11 cellular contexts compared by ENCODE assay signal in genomic region chrX:150324035-150324728, GRCh38. TPM values are rescaled to one million over a fixed set of nuclear protein-coding genes. Genes with fewer than 3 reads are reported as not detected.
DNase-seq lines count a peak whose midpoint lies in the region; ATAC-seq, FAIRE-seq and TF ChIP-seq lines count a peak whose summit lies in the region.
"Had no signal": no experiment of that assay in that cellular context is flagged by ENCODE, and none has a peak within 500 bp of the region (broad histone marks: within the 10 kb centered on the region; RNA-seq: fewer than 3 reads in every experiment).

No MANE protein-coding gene starts in this region.

- 48 to 70% (median 66%) methylated on average over 4 of the region's 4 CpGs for WGBS in heart left ventricle, 4 donors

- ATAC-seq in heart left ventricle (peak in 3 of 4 donors; percentile 20 to 69 (median 48)), SK-N-SH treated with all-trans-retinoic acid at 6 μM for 48 hours (peak; percentile 80), GM18873 (IDR thresholded peaks at IDR 0.05; ENCODE audit: low FRiP score, unreplicated experiment) (no peak)

- H3K4me3 ChIP-seq in heart left ventricle = no peak overlapping the region
- H3K4me3 ChIP-seq in left ventricle myocardium inferior = no peak overlapping the region
- no peak overlapping the region for H3K4me3 ChIP-seq in fibroblast of pulmonary artery (replicated peaks; ENCODE audit: low read depth, low read length)
- no peak overlapping the region for H3K4me3 ChIP-seq in coronary artery
- H3K4me3 ChIP-seq: dorsolateral prefrontal cortex had no signal

- H3K27ac ChIP-seq in heart left ventricle (no peak overlapping the region), left ventricle myocardium inferior (replicated peaks) (no peak overlapping the region), coronary artery (no peak overlapping the region)
- H3K27ac ChIP-seq: dorsolateral prefrontal cortex had no signal

- DNase-seq in heart left ventricle = no peak
- DNase-seq in left ventricle myocardium inferior = no peak
- DNase-seq in fibroblast of pulmonary artery (ENCODE audit: low read depth) = peak; percentile 90
- DNase-seq in urothelium cell line (ENCODE audit: low spot score) = peak; percentile 67
- DNase-seq in NCI-H2107 treated with DMSO at 0.1 percent for 48 hours (lab: John Stamatoyannopoulos, UW; ENCODE audit: unreplicated experiment) = no peak
- no peak for DNase-seq in coronary artery (ENCODE audit: low spot score)
- DNase-seq: activated CD4-positive, CD25-positive, alpha-beta regulatory T cell; dorsolateral prefrontal cortex; occipital lobe had no signal

- H3K9me3 ChIP-seq in heart left ventricle = no peaks in the 10 kb centered on the region
- no peaks in the 10 kb centered on the region for H3K9me3 ChIP-seq in left ventricle myocardium inferior (replicated peaks)

- FAIRE-seq in urothelium cell line (lab: Jason Lieb, UNC) = no peak

- intact Hi-C loops in heart left ventricle (cut with DNase I) = no loop called here
- intact Hi-C loops in left ventricle myocardium inferior (cut with micrococcal nuclease) = no loop called here

- TF ChIP-seq CTCF in heart left ventricle (IDR thresholded peaks at IDR 0.05) = no peak
- no peak for TF ChIP-seq CTCF in left ventricle myocardium inferior (IDR thresholded peaks at IDR 0.05; ENCODE audit: borderline replicate concordance)
- no peak for TF ChIP-seq CTCF in fibroblast of pulmonary artery (IDR thresholded peaks at IDR 0.05; ENCODE audit: low read length, missing control alignments)
- TF ChIP-seq CTCF in coronary artery (IDR thresholded peaks at IDR 0.05) = no peak

- H3K36me3 ChIP-seq in heart left ventricle (no peaks in the 10 kb centered on the region), left ventricle myocardium inferior (no peaks in the 10 kb centered on the region)

- no peak for TF ChIP-seq POLR2A in heart left ventricle (IDR thresholded peaks at IDR 0.05)

- peaks cover 0 to 8% (median 0%) of the 10 kb centered on the region in 9 donors for H3K27me3 ChIP-seq in heart left ventricle
- H3K27me3 ChIP-seq in left ventricle myocardium inferior (ENCODE audit: low read depth) = no peaks in the 10 kb centered on the region

- H3K4me1 ChIP-seq in heart left ventricle = peaks cover 0 to 5% (median 0%) of the 10 kb centered on the region in 12 donors
- H3K4me1 ChIP-seq in left ventricle myocardium inferior = no peaks in the 10 kb centered on the region

TF ChIP-seq in SK-N-SH treated with all-trans-retinoic acid at 6 μM for 48 hours, 23 proteins besides CTCF, POLR2A, EP300 and RAD21:
- TF ChIP-seq ARNTL (CRISPR knock-in tag; IDR thresholded peaks at IDR 0.05; ENCODE audit: borderline replicate concordance, low read depth) (no peak), CREB5 (CRISPR knock-in tag; IDR thresholded peaks at IDR 0.05; ENCODE audit: low read depth) (no peak), CSDC2 (CRISPR knock-in tag; IDR thresholded peaks at IDR 0.05) (no peak), BACH2 (CRISPR knock-in tag; IDR thresholded peaks at IDR 0.05; ENCODE audit: borderline replicate concordance) (no peak), CSRNP3 (CRISPR knock-in tag; IDR thresholded peaks at IDR 0.05) (no peak), ESRRG (CRISPR knock-in tag; IDR thresholded peaks at IDR 0.05) (no peak), ZNF70 (CRISPR knock-in tag; IDR thresholded peaks at IDR 0.05) (no peak), ZNF565 (CRISPR knock-in tag; conservative IDR thresholded peaks at IDR 0.05; ENCODE audit: low read depth) (no peak), ZFP30 (CRISPR knock-in tag; IDR thresholded peaks at IDR 0.05) (no peak), ISL1 (CRISPR knock-in tag; IDR thresholded peaks at IDR 0.05) (no peak), TCF4 (CRISPR knock-in tag; IDR thresholded peaks at IDR 0.05; ENCODE audit: borderline replicate concordance) (no peak), ZNF8 (CRISPR knock-in tag; IDR thresholded peaks at IDR 0.05) (no peak), TSHZ2 (CRISPR knock-in tag; IDR thresholded peaks at IDR 0.05) (no peak)
- TF ChIP-seq, protein P1, sequence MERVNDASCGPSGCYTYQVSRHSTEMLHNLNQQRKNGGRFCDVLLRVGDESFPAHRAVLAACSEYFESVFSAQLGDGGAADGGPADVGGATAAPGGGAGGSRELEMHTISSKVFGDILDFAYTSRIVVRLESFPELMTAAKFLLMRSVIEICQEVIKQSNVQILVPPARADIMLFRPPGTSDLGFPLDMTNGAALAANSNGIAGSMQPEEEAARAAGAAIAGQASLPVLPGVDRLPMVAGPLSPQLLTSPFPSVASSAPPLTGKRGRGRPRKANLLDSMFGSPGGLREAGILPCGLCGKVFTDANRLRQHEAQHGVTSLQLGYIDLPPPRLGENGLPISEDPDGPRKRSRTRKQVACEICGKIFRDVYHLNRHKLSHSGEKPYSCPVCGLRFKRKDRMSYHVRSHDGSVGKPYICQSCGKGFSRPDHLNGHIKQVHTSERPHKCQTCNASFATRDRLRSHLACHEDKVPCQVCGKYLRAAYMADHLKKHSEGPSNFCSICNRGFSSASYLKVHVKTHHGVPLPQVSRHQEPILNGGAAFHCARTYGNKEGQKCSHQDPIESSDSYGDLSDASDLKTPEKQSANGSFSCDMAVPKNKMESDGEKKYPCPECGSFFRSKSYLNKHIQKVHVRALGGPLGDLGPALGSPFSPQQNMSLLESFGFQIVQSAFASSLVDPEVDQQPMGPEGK (CRISPR knock-in tag; IDR thresholded peaks at IDR 0.05; ENCODE audit: borderline replicate concordance) = no peak
- TF ChIP-seq, protein P2, sequence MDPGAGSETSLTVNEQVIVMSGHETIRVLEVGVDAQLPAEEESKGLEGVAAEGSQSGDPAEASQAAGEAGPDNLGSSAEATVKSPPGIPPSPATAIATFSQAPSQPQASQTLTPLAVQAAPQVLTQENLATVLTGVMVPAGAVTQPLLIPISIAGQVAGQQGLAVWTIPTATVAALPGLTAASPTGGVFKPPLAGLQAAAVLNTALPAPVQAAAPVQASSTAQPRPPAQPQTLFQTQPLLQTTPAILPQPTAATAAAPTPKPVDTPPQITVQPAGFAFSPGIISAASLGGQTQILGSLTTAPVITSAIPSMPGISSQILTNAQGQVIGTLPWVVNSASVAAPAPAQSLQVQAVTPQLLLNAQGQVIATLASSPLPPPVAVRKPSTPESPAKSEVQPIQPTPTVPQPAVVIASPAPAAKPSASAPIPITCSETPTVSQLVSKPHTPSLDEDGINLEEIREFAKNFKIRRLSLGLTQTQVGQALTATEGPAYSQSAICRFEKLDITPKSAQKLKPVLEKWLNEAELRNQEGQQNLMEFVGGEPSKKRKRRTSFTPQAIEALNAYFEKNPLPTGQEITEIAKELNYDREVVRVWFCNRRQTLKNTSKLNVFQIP (CRISPR knock-in tag; IDR thresholded peaks at IDR 0.05; ENCODE audit: borderline replicate concordance, low read depth) = no peak

RNA-seq across cellular contexts. Expression of gene MAMLD1, which starts 38.9 kb away (rescaled TPM):
- total RNA-seq in heart left ventricle (1 to 10 TPM; 1.2 to 3.0 (median 1.5) TPM), left ventricle myocardium inferior (1.8 TPM)
- 1 to 10 TPM; 1.4 TPM for polyA plus RNA-seq in heart left ventricle

Comparison
In these comparisons a context has a peak if more than half of its experiments do, and no peak if none do; other contexts are left out.
1. DNase-seq: peak in fibroblast of pulmonary artery (single experiment) and urothelium cell line (single experiment); none in heart left ventricle (0 of 5), left ventricle myocardium inferior (single experiment), NCI-H2107 treated with DMSO at 0.1 percent for 48 hours (single experiment) and coronary artery (single experiment).